Comparison of ENCODE assay signal across 19 cellular contexts in the genomic region with DNA sequence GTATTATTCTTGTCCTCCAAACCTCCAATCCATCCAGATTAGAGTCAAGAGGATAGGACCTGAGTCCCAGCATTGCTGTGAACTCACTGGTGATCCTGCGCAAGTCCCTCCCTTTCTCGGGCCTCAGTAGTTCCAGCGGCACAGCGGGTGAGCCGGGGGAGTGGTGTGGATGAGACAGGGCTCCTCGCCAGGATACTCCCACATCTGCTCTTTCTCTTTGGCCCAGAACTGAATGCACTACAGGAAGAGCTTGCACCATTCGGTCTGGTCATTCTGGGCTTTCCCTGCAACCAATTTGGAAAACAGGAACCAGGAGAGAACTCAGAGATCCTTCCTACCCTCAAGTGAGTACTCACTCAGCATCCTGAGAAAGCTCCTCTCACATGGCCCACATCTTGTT. TPM values are rescaled to one million over a fixed set of nuclear protein-coding genes. Genes with fewer than 3 reads are reported as not detected.
DNase-seq lines count a peak whose midpoint lies in the region; ATAC-seq and TF ChIP-seq lines count a peak whose summit lies in the region.
"Had no signal": no experiment of that assay in that cellular context is flagged by ENCODE, and none has a peak within 500 bp of the region (broad histone marks: within the 10 kb centered on the region; RNA-seq: fewer than 3 reads in every experiment).

No MANE protein-coding gene starts in this region.

- 37 to 50% (median 47%) methylated on average over 7 of the region's 7 CpGs for WGBS in heart left ventricle, 4 donors
- WGBS in psoas muscle, 3 donors, result 29 to 55% (median 41%) methylated on average over 7 of the region's 7 CpGs

- H3K27ac ChIP-seq in heart left ventricle, result peak overlapping the region; percentile 25 to 98 (median 60)
- H3K27ac ChIP-seq in psoas muscle, result peak overlapping the region; percentile 96
- H3K27ac ChIP-seq in A673 (ENCODE audit: low read depth, low read length, poor library complexity, severe bottlenecking), result no peak overlapping the region
- H3K27ac ChIP-seq: SJSA1 had no signal

- no peak for TF ChIP-seq CTCF in heart left ventricle (IDR thresholded peaks at IDR 0.05)
- TF ChIP-seq CTCF in psoas muscle (IDR thresholded peaks at IDR 0.05), result no peak
- no peak for TF ChIP-seq CTCF in A673 (conservative IDR thresholded peaks at IDR 0.05; ENCODE audit: low read depth, low read length)

- no peaks in the 10 kb centered on the region for H3K27me3 ChIP-seq in heart left ventricle
- H3K27me3 ChIP-seq in psoas muscle (ENCODE audit: insufficient read depth in 3 of 3, low read length in 2 of 3), result no peaks in the 10 kb centered on the region
- H3K27me3 ChIP-seq in A673 (replicated peaks; ENCODE audit: insufficient read depth, low read depth, low read length, poor library complexity), result no peaks in the 10 kb centered on the region
- H3K27me3 ChIP-seq: SJSA1 had no signal

- H3K36me3 ChIP-seq in heart left ventricle (peaks cover 0 to 71% (median 58%) of the 10 kb centered on the region in 9 donors), psoas muscle (ENCODE audit: insufficient read depth in 1 of 2, low read depth in 1 of 2) (peaks cover 7 to 60% of the 10 kb centered on the region in 2 donors), A673 (ENCODE audit: insufficient read depth, low read length, poor library complexity, severe bottlenecking) (no peaks in the 10 kb centered on the region)

- intact Hi-C loops in heart left ventricle (cut with DNase I), result no loop called here
- intact Hi-C loops in Right ventricle myocardium inferior (cut with DNase I), result no loop called here
- intact Hi-C loops in left ventricle myocardium superior (cut with micrococcal nuclease), result no loop called here
- intact Hi-C loops in psoas muscle (cut with DNase I), result loop anchor here in 1 of 2 donors (10.0 kb wide), 1 partner anchor 648 kb away; no protein-coding TSS in a partner anchor
- intact Hi-C loops in A673 (cut with micrococcal nuclease; ENCODE audit: unreplicated experiment), result no loop called here

- DNase-seq in heart left ventricle, result peak; percentile 35 to 66 (median 62)
- no peak for DNase-seq in Right ventricle myocardium inferior (ENCODE audit: missing footprints)
- peak; percentile 69 for DNase-seq in left ventricle myocardium superior
- DNase-seq in psoas muscle, result peak in 1 of 2 donors; percentile 45
- no peak for DNase-seq in stimulated activated CD4-positive, alpha-beta T cell treated with anti-CD3 and anti-CD28 coated beads, Interleukin-12 subunit alpha, Interleukin-12 subunit beta, amount 100 ng/mL, for 4 hours
- no peak for DNase-seq in A673 (ENCODE audit: low spot score)
- DNase-seq in foreskin melanocyte, result no peak
- DNase-seq: activated CD4-positive, alpha-beta T cell treated with anti-CD3 and anti-CD28 coated beads for 48 hours; activated T-cell treated with anti-CD3 and anti-CD28 coated beads, Interleukin-2, amount 50 U/mL, for 1 hour; cortex of kidney; erythroblast; Karpas-422; natural killer cell; NCI-H146; NCI-H446; stimulated activated CD4-positive, alpha-beta T cell treated with anti-CD3 and anti-CD28 coated beads, Interleukin-1b, Interleukin-23, amount 100 ng/mL, for 48 hours; T1000 had no signal

- H3K4me3 ChIP-seq in heart left ventricle, result peak overlapping the region in 1 of 12 donors; percentile 11
- H3K4me3 ChIP-seq in psoas muscle, result peak overlapping the region; percentile 98
- H3K4me3 ChIP-seq in A673 (ENCODE audit: low read depth, low read length, poor library complexity, severe bottlenecking), result no peak overlapping the region
- H3K4me3 ChIP-seq: SJSA1 had no signal

- ATAC-seq in heart left ventricle (peak in 2 of 4 donors; percentile 6 to 20), Right ventricle myocardium inferior (no peak), left ventricle myocardium superior (peak; percentile 10), psoas muscle (no peak), HG03025 (IDR thresholded peaks at IDR 0.05; ENCODE audit: low FRiP score, unreplicated experiment) (no peak)
- ATAC-seq: natural killer cell had no signal

- no TSS peak for BruUV-seq in A673 (replicated peaks; lab: Mats Ljungman, UMichigan)

- POLR2A ChIA-PET in A673 (lab: Charles Lee; ENCODE audit: low non-redundant PET), result no interaction called here

- CTCF ChIA-PET in A673 (lab: Charles Lee), result no interaction called here

- H3K9me3 ChIP-seq in heart left ventricle, result no peaks in the 10 kb centered on the region
- H3K9me3 ChIP-seq in psoas muscle, result no peaks in the 10 kb centered on the region
- H3K9me3 ChIP-seq in A673 (ENCODE audit: low read depth, low read length, poor library complexity, severe bottlenecking), result no peaks in the 10 kb centered on the region
- H3K9me3 ChIP-seq: SJSA1 had no signal

- peaks cover 14 to 94% (median 73%) of the 10 kb centered on the region in 12 donors for H3K4me1 ChIP-seq in heart left ventricle
- peaks cover 88% of the 10 kb centered on the region for H3K4me1 ChIP-seq in psoas muscle
- no peaks in the 10 kb centered on the region for H3K4me1 ChIP-seq in A673 (ENCODE audit: insufficient read depth, low read length, poor library complexity, severe bottlenecking)

- TF ChIP-seq POLR2A in heart left ventricle (IDR thresholded peaks at IDR 0.05), result no peak

RNA-seq across cellular contexts. Expression of a gene that starts 6.3 kb away (rescaled TPM):
- total RNA-seq in heart left ventricle (1,000 to 10,000 TPM in 2 of 9 donors, 100 to 1,000 TPM in 7; 416 to 1,563 (median 738) TPM), Right ventricle myocardium inferior (627 TPM), left ventricle myocardium superior (537 TPM), psoas muscle (100 to 1,000 TPM; 447 to 852 (median 690) TPM), A673 (2021) (0.19 and 0.24 TPM in 2 replicates)
- polyA plus RNA-seq in heart left ventricle (1,000 to 10,000 TPM in 1 of 2 donors, 100 to 1,000 TPM in 1; 819 to 1,415 TPM), psoas muscle (100 to 1,000 TPM; 551 to 766 (median 552) TPM)

RNA-seq across cellular contexts. Expression of a gene that starts 54.2 kb away (rescaled TPM):
- total RNA-seq in heart left ventricle (100 to 1,000 TPM in 8 of 9 donors, 10 to 100 TPM in 1; 86.0 to 180 (median 122) TPM), Right ventricle myocardium inferior (114 TPM), left ventricle myocardium superior (137 TPM), psoas muscle (100 to 1,000 TPM; 114 to 218 (median 149) TPM), A673 (2021) (33.3 and 37.3 TPM in 2 replicates)
- polyA plus RNA-seq in heart left ventricle (10 to 100 TPM; 97.1 to 97.6 TPM), psoas muscle (100 to 1,000 TPM in 2 of 3 donors, 10 to 100 TPM in 1; 55.5 to 167 (median 106) TPM)

Comparison
In these comparisons a context has a peak if more than half of its experiments do, and no peak if none do; other contexts are left out.
1. DNase-seq: peak in heart left ventricle (5 of 5) and left ventricle myocardium superior (single experiment); none in Right ventricle myocardium inferior (single experiment), stimulated activated CD4-positive, alpha-beta T cell treated with anti-CD3 and anti-CD28 coated beads, Interleukin-12 subunit alpha, Interleukin-12 subunit beta, amount 100 ng/mL, for 4 hours (single experiment), A673 (single experiment) and foreskin melanocyte (single experiment).
2. RNA of a gene that starts 6.3 kb away (total RNA-seq): 447 to 852 TPM in psoas muscle, 416 to 1,563 TPM in heart left ventricle, 627 TPM in Right ventricle myocardium inferior (single experiment) and 537 TPM in left ventricle myocardium superior (single experiment); 0.19 to 0.24 TPM in A673; every median in the first group is over 100 times any median in the second.